23 cellular contexts compared by ENCODE assay signal in genomic region chr7:36925207-36925606, GRCh38.
DNase-seq lines count a peak whose midpoint lies in the region; ATAC-seq and TF ChIP-seq lines count a peak whose summit lies in the region.
"Had no signal": no experiment of that assay in that cellular context is flagged by ENCODE, and none has a peak within 500 bp of the region (broad histone marks: within the 10 kb centered on the region; RNA-seq: fewer than 3 reads in every experiment).

No MANE protein-coding gene starts in this region.

- TF ChIP-seq EP300 in SK-N-SH (IDR thresholded peaks at IDR 0.05; ENCODE audit: borderline replicate concordance in 1 of 2, low read depth in 1 of 2, low read length in 1 of 2) (no peak), gastroesophageal sphincter (IDR thresholded peaks at IDR 0.05) (no peak)

- H4K20me1 ChIP-seq in SK-N-SH (ENCODE audit: insufficient read depth): no peaks in the 10 kb centered on the region

- no peak overlapping the region for H3K4me3 ChIP-seq in SK-N-SH (ENCODE audit: low read depth in 2 of 2, low read length in 1 of 2)
- H3K4me3 ChIP-seq in gastroesophageal sphincter: no peak overlapping the region
- H3K4me3 ChIP-seq: SK-N-MC had no signal

- WGBS in SK-N-SH (ENCODE audit: low lambda C conversion rate): 17% methylated on average over 5 of the region's 5 CpGs
- 57 to 66% methylated on average over 5 of the region's 5 CpGs for WGBS in gastroesophageal sphincter (ENCODE audit: low coverage in 1 of 2), 2 donors

- CTCF ChIA-PET in SK-N-SH (lab: Yijun Ruan, JAX): interaction anchor here (0.6 to 1.7 kb wide), 11 partner anchors 9 to 438 kb away, joined by 3 to 8 read pairs (median 4); no protein-coding TSS in a partner anchor

- H3K9me2 ChIP-seq in SK-N-SH: no peaks in the 10 kb centered on the region

- DNase-seq in SK-N-SH: peak; percentile 44
- peak; percentile 45 for DNase-seq in G401 (ENCODE audit: low spot score)
- DNase-seq in activated T-cell treated with anti-CD3 and anti-CD28 coated beads, Interleukin-2, amount 50 U/mL, for 24 hours: no peak
- no peak for DNase-seq in LoVo (ENCODE audit: low spot score)
- DNase-seq in SHP77 (lab: John Stamatoyannopoulos, UW): no peak
- DNase-seq: 8988T, DMS153, DND-41, Karpas-422, NCI-H1092 treated with DMSO at 0.1 percent for 48 hours, NCI-H1436, NCI-H187, NCI-H2171 treated with DMSO at 0.1 percent for 48 hours, NCI-H446, NCI-H524 treated with DMSO at 0.1 percent for 48 hours, NCI-H82, RPMI8226, SHP77 treated with DMSO at 0.1 percent for 48 hours had no signal

- no peaks in the 10 kb centered on the region for H3K27me3 ChIP-seq in SK-N-SH (ENCODE audit: insufficient read depth)
- no peaks in the 10 kb centered on the region for H3K27me3 ChIP-seq in gastroesophageal sphincter

- peak overlapping the region in 1 of 2 experiments; percentile 90; a peak in 2 of 4 replicates for H3K27ac ChIP-seq in SK-N-SH (ENCODE audit: low read depth in 2 of 2, low read length in 1 of 2)
- peak overlapping the region; percentile 50 for H3K27ac ChIP-seq in angular gyrus (ENCODE audit: low read depth, low read length)
- peak overlapping the region; percentile 11 to 73 (median 64) for H3K27ac ChIP-seq in gastroesophageal sphincter
- H3K27ac ChIP-seq: SK-N-MC had no signal

- H3K36me3 ChIP-seq in SK-N-SH (replicated peaks in 1 of 2; ENCODE audit: control insufficient read depth in 1 of 2, insufficient read depth in 2 of 2, low read length in 1 of 2) (no peaks in the 10 kb centered on the region), gastroesophageal sphincter (no peaks in the 10 kb centered on the region)

- no peak overlapping the region for H3K4me3 Mint-ChIP-seq in activated T-cell treated with anti-CD3 and anti-CD28 coated beads, Interleukin-2, amount 50 U/mL, for 24 hours

- peaks cover 72% of the 10 kb centered on the region for H3K36me3 Mint-ChIP-seq in activated T-cell treated with anti-CD3 and anti-CD28 coated beads, Interleukin-2, amount 50 U/mL, for 24 hours (ENCODE audit: low read depth)

- TF ChIP-seq CTCF in SK-N-SH (IDR thresholded peaks at IDR 0.05): no peak
- TF ChIP-seq CTCF in gastroesophageal sphincter (IDR thresholded peaks at IDR 0.05): no peak

- no peak for TF ChIP-seq POLR2A in gastroesophageal sphincter (IDR thresholded peaks at IDR 0.05)

- H3K9me3 Mint-ChIP-seq in activated T-cell treated with anti-CD3 and anti-CD28 coated beads, Interleukin-2, amount 50 U/mL, for 24 hours: peaks cover 15% of the 10 kb centered on the region

- no peaks in the 10 kb centered on the region for H3K79me2 ChIP-seq in SK-N-SH (ENCODE audit: insufficient read depth)

- no peaks in the 10 kb centered on the region for H3K27me3 Mint-ChIP-seq in activated T-cell treated with anti-CD3 and anti-CD28 coated beads, Interleukin-2, amount 50 U/mL, for 24 hours

- peaks cover 8% of the 10 kb centered on the region for H3K4me1 Mint-ChIP-seq in activated T-cell treated with anti-CD3 and anti-CD28 coated beads, Interleukin-2, amount 50 U/mL, for 24 hours (ENCODE audit: low read depth)

- H3K4me1 ChIP-seq in SK-N-SH (ENCODE audit: control insufficient read depth in 1 of 2, insufficient read depth in 2 of 2, low read depth in 1 of 2, low read length in 1 of 2) (peaks cover 0 to 44% of the 10 kb centered on the region in 2 experiments; a peak in 2 of 4 replicates), gastroesophageal sphincter (peaks cover 13 to 38% (median 15%) of the 10 kb centered on the region in 3 donors)

- no peak for TF ChIP-seq RAD21 in SK-N-SH (IDR thresholded peaks at IDR 0.05; ENCODE audit: low read length)

- ATAC-seq in SK-N-SH treated with all-trans-retinoic acid at 6 μM for 48 hours (no peak; the same call in 2 of the 3 replicates), gastroesophageal sphincter (no peak)
- ATAC-seq: HCT116 had no signal

- in situ Hi-C loops in G401 (cut with HindIII; ENCODE audit: low sequenced_read_pairs): no loop called here

- no peak overlapping the region for H2AFZ ChIP-seq in SK-N-SH (ENCODE audit: low read depth)

- H3K9ac ChIP-seq in SK-N-SH: no peak overlapping the region

- POLR2A ChIA-PET in SK-N-SH (lab: Yijun Ruan, JAX): interaction anchor here (0.7 kb wide), 1 partner anchor 115 kb away, joined by 3 read pairs; no protein-coding TSS in a partner anchor

- H3F3A ChIP-seq in SK-N-SH (replicated peaks; ENCODE audit: insufficient read depth): no peaks in the 10 kb centered on the region

- no peak overlapping the region for H3K4me2 ChIP-seq in SK-N-SH

- no peaks in the 10 kb centered on the region for H3K9me3 ChIP-seq in SK-N-SH
- no peaks in the 10 kb centered on the region for H3K9me3 ChIP-seq in gastroesophageal sphincter

- no peak overlapping the region for H3K27ac Mint-ChIP-seq in activated T-cell treated with anti-CD3 and anti-CD28 coated beads, Interleukin-2, amount 50 U/mL, for 24 hours

TF ChIP-seq in SK-N-SH, 30 proteins besides CTCF, POLR2A, EP300 and RAD21 (continues in another document):
- TF ChIP-seq RFX5 (IDR thresholded peaks at IDR 0.05; ENCODE audit: low read length): no peak
- TF ChIP-seq TEAD4 (IDR thresholded peaks at IDR 0.05; ENCODE audit: borderline replicate concordance, insufficient read depth): no peak
- no peak for TF ChIP-seq CHD2 (IDR thresholded peaks at IDR 0.05; ENCODE audit: low read length, partially characterized antibody)
- TF ChIP-seq TAF1 (IDR thresholded peaks at IDR 0.05; ENCODE audit: borderline replicate concordance, low read depth, low read length): no peak
- no peak for TF ChIP-seq USF1 (IDR thresholded peaks at IDR 0.05; ENCODE audit: borderline replicate concordance, low read depth)
- TF ChIP-seq YY1 (IDR thresholded peaks at IDR 0.05; ENCODE audit: low read depth): no peak
- no peak for TF ChIP-seq POLR2AphosphoS5 (IDR thresholded peaks at IDR 0.05; ENCODE audit: low read depth, low read length)
- TF ChIP-seq RCOR1 (IDR thresholded peaks at IDR 0.05; ENCODE audit: low read length): 0 out of 2 replicates have a peak, but pooled peaks have one; percentile 6
- TF ChIP-seq ZBTB33 (IDR thresholded peaks at IDR 0.05; ENCODE audit: borderline replicate concordance, low read depth): no peak
- peak; percentile 69 for TF ChIP-seq GATA2 (CRISPR knock-in tag; IDR thresholded peaks at IDR 0.05)

TF ChIP-seq in SK-N-SH treated with all-trans-retinoic acid at 6 μM for 48 hours, 23 proteins besides CTCF, POLR2A, EP300 and RAD21:
- TF ChIP-seq CSDC2 (CRISPR knock-in tag; IDR thresholded peaks at IDR 0.05): no peak
- TF ChIP-seq ISL1 (CRISPR knock-in tag; IDR thresholded peaks at IDR 0.05): no peak
- TF ChIP-seq CSRNP3 (CRISPR knock-in tag; IDR thresholded peaks at IDR 0.05): no peak
- no peak for TF ChIP-seq TCF4 (CRISPR knock-in tag; IDR thresholded peaks at IDR 0.05; ENCODE audit: borderline replicate concordance)
- TF ChIP-seq CREB5 (CRISPR knock-in tag; IDR thresholded peaks at IDR 0.05; ENCODE audit: low read depth): no peak
- TF ChIP-seq ZFP3 (CRISPR knock-in tag; IDR thresholded peaks at IDR 0.05): no peak
- TF ChIP-seq PATZ1 (CRISPR knock-in tag; IDR thresholded peaks at IDR 0.05; ENCODE audit: borderline replicate concordance): no peak
- TF ChIP-seq RARB (CRISPR knock-in tag; IDR thresholded peaks at IDR 0.05): no peak
- no peak for TF ChIP-seq ZFP30 (CRISPR knock-in tag; IDR thresholded peaks at IDR 0.05)
- no peak for TF ChIP-seq OSR1 (CRISPR knock-in tag; IDR thresholded peaks at IDR 0.05)
- no peak for TF ChIP-seq ZC3H10 (CRISPR knock-in tag; IDR thresholded peaks at IDR 0.05)
- TF ChIP-seq ZNF8 (CRISPR knock-in tag; IDR thresholded peaks at IDR 0.05): no peak
- no peak for TF ChIP-seq ZNF70 (CRISPR knock-in tag; IDR thresholded peaks at IDR 0.05)

Comparison
In these comparisons a context has a peak if more than half of its experiments do, and no peak if none do; other contexts are left out.
1. DNase-seq: peak in SK-N-SH (single experiment) and G401 (single experiment); none in activated T-cell treated with anti-CD3 and anti-CD28 coated beads, Interleukin-2, amount 50 U/mL, for 24 hours (single experiment), LoVo (single experiment) and SHP77 (0 of 2).